Comparison of ENCODE assay signal across 16 cellular contexts in genomic region chr9:134181648-134182034, GRCh38. TPM values are rescaled to one million over a fixed set of nuclear protein-coding genes. Genes with fewer than 3 reads are reported as not detected.
DNase-seq lines count a peak whose midpoint lies in the region; ATAC-seq, FAIRE-seq and TF ChIP-seq lines count a peak whose summit lies in the region.
"Had no signal": no experiment of that assay in that cellular context is flagged by ENCODE, and none has a peak within 500 bp of the region (broad histone marks: within the 10 kb centered on the region; RNA-seq: fewer than 3 reads in every experiment).

No MANE protein-coding gene starts in this region.

- DNase-seq in activated CD4-positive, CD25-positive, alpha-beta regulatory T cell treated with anti-CD3 and anti-CD28 coated beads, Interleukin-2, amount 50 U/mL, for 72 hours, result peak; percentile 26
- DNase-seq in activated CD4-positive, CD25-positive, alpha-beta regulatory T cell (lab: John Stamatoyannopoulos, UW), result no peak
- peak; percentile 27 for DNase-seq in GM12892 (ENCODE audit: insufficient read length)
- DNase-seq in adrenal gland, result peak in 4 of 7 donors; percentile 6 to 44 (median 14)
- peak; percentile 58 for DNase-seq in osteoblast (ENCODE audit: insufficient read length, low spot score, missing footprints)
- DNase-seq: activated CD4-positive, alpha-beta T cell treated with anti-CD3 and anti-CD28 coated beads for 4 hours; NCI-H2029 treated with DMSO at 0.1 percent for 48 hours had no signal

- H3K4me1 Mint-ChIP-seq in stimulated activated memory B cell treated with anti-CD40 and anti-IgM and Interleukin-4, amounts not matched to agents 10 μg/mL and 1 μg/mL and 100 μg/mL, for 72 hours, result peaks cover 29% of the 10 kb centered on the region

- FAIRE-seq in GM12892 (lab: Jason Lieb, UNC), result no peak
- FAIRE-seq: endothelial cell of umbilical vein, islet of Langerhans had no signal

- H2AFZ ChIP-seq in osteoblast (ENCODE audit: low read length), result no peak overlapping the region

- H3K4me3 ChIP-seq in adrenal gland (no peak overlapping the region), osteoblast (ENCODE audit: insufficient read depth, low read length) (no peak overlapping the region)

- H3K36me3 Mint-ChIP-seq in stimulated activated memory B cell treated with anti-CD40 and anti-IgM and Interleukin-4, amounts not matched to agents 10 μg/mL and 1 μg/mL and 100 μg/mL, for 72 hours, result no peaks in the 10 kb centered on the region

- intact Hi-C loops in adrenal gland (cut with DNase I), result no loop called here

- H4K20me1 ChIP-seq in osteoblast (ENCODE audit: insufficient read depth, low read length), result no peaks in the 10 kb centered on the region

- H3K79me2 ChIP-seq in osteoblast (ENCODE audit: insufficient read depth, low read length), result no peaks in the 10 kb centered on the region

- H3K27ac ChIP-seq in adrenal gland (no peak overlapping the region), osteoblast (ENCODE audit: low read depth, low read length) (no peak overlapping the region)
- H3K27ac ChIP-seq: 22Rv1 had no signal

- peaks cover 4% of the 10 kb centered on the region for H3K9me3 Mint-ChIP-seq in stimulated activated memory B cell treated with anti-CD40 and anti-IgM and Interleukin-4, amounts not matched to agents 10 μg/mL and 1 μg/mL and 100 μg/mL, for 72 hours

- WGBS in adrenal gland, 4 donors, result 55 to 67% (median 62%) methylated on average over 1 to 8 of the region's 8 CpGs

- H3K36me3 ChIP-seq in adrenal gland (replicated peaks in 1 of 2) (no peaks in the 10 kb centered on the region), osteoblast (ENCODE audit: insufficient read depth, low read length) (no peaks in the 10 kb centered on the region)

- TF ChIP-seq CTCF in adrenal gland (IDR thresholded peaks at IDR 0.05) (no peak), osteoblast (IDR thresholded peaks at IDR 0.05; ENCODE audit: extremely low read depth, low read depth, low read length) (no peak)

- H3K27ac Mint-ChIP-seq in stimulated activated memory B cell treated with anti-CD40 and anti-IgM and Interleukin-4, amounts not matched to agents 10 μg/mL and 1 μg/mL and 100 μg/mL, for 72 hours, result no peak overlapping the region

- H3K4me1 ChIP-seq in adrenal gland (replicated peaks in 1 of 2) (peaks cover 0 to 12% of the 10 kb centered on the region in 2 donors), osteoblast (ENCODE audit: insufficient read depth, low read length) (peaks cover 10% of the 10 kb centered on the region)

- H3K9me3 ChIP-seq in adrenal gland (replicated peaks in 1 of 3) (no peaks in the 10 kb centered on the region), osteoblast (ENCODE audit: low read depth, low read length) (no peaks in the 10 kb centered on the region)

- no peak overlapping the region for H3K4me3 Mint-ChIP-seq in stimulated activated memory B cell treated with anti-CD40 and anti-IgM and Interleukin-4, amounts not matched to agents 10 μg/mL and 1 μg/mL and 100 μg/mL, for 72 hours

- no peak for ATAC-seq in stimulated activated memory B cell treated with anti-CD40 and anti-IgM and Interleukin-4, amounts not matched to agents 10 μg/mL and 1 μg/mL and 100 μg/mL, for 72 hours
- ATAC-seq in HG02884 (IDR thresholded peaks at IDR 0.05; ENCODE audit: unreplicated experiment), result no peak
- no peak for ATAC-seq in HG03469 (IDR thresholded peaks at IDR 0.05; ENCODE audit: unreplicated experiment)

- no peak overlapping the region for H3K4me2 ChIP-seq in osteoblast (ENCODE audit: insufficient read depth, low read length)

- peaks cover 65% of the 10 kb centered on the region for H3K27me3 Mint-ChIP-seq in stimulated activated memory B cell treated with anti-CD40 and anti-IgM and Interleukin-4, amounts not matched to agents 10 μg/mL and 1 μg/mL and 100 μg/mL, for 72 hours

- H3K27me3 ChIP-seq in adrenal gland (no peaks in the 10 kb centered on the region), osteoblast (ENCODE audit: insufficient read depth, low read length) (peaks cover 11% of the 10 kb centered on the region)

- TF ChIP-seq POLR2A in GM12892 (IDR thresholded peaks at IDR 0.05; ENCODE audit: low read depth, low read length) (no peak), adrenal gland (IDR thresholded peaks at IDR 0.05) (no peak)

RNA-seq across cellular contexts. Expression of gene RNU6ATAC, which starts 17.3 kb away (rescaled TPM):
- not detected for polyA plus RNA-seq in GM12892 (2012; ENCODE audit: missing spikeins)
- total RNA-seq in adrenal gland, result 100 to 1,000 TPM in 1 of 8 donors, 10 to 100 TPM in 3, not detected in 4; 20.2 to 101 (median 59.5) TPM
- polyA plus RNA-seq in adrenal gland, result not detected
- not detected in 2 replicates for total RNA-seq in osteoblast
- total RNA-seq: G401, HT-29 had no signal
- polyA plus RNA-seq: endothelial cell of umbilical vein, thymus had no signal

RNA-seq across cellular contexts. Expression of gene WDR5, which starts 45.8 kb away (rescaled TPM):
- polyA plus RNA-seq in GM12892 (2012; ENCODE audit: missing spikeins), result 23.4 TPM
- total RNA-seq in adrenal gland (10 to 100 TPM; 19.0 to 28.5 (median 26.4) TPM), osteoblast (17.4 and 17.7 TPM in 2 replicates)
- 10 to 100 TPM; 18.5 to 21.4 (median 19.5) TPM for polyA plus RNA-seq in adrenal gland

Comparison
In these comparisons a context has a peak if more than half of its experiments do, and no peak if none do; other contexts are left out.
1. DNase-seq: peak in activated CD4-positive, CD25-positive, alpha-beta regulatory T cell treated with anti-CD3 and anti-CD28 coated beads, Interleukin-2, amount 50 U/mL, for 72 hours (single experiment), GM12892 (single experiment), adrenal gland (4 of 7) and osteoblast (single experiment); none in activated CD4-positive, CD25-positive, alpha-beta regulatory T cell (0 of 4).